Comparison of ENCODE assay signal across 21 cellular contexts in the genomic region with DNA sequence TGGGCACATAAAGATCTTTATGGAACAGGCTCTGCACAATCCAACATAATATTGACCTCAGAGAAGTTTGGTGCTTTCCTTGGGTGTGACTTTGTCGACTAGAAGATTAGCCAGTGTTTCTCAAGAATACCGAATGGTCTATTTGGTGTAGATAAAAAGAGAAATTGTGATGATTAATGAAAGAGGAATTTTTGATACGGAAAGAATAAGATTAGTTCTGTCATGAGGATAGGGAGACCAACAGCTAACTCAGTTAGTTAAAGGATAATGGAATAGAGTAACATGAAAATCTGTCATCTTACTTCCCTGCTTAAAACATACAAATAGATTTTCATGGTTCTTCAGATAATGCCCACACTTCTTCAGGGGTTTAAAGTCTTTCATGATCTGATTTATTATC. TPM values are rescaled to one million over a fixed set of nuclear protein-coding genes. Genes with fewer than 3 reads are reported as not detected.
DNase-seq lines count a peak whose midpoint lies in the region; ATAC-seq and TF ChIP-seq lines count a peak whose summit lies in the region.
"Had no signal": no experiment of that assay in that cellular context is flagged by ENCODE, and none has a peak within 500 bp of the region (broad histone marks: within the 10 kb centered on the region; RNA-seq: fewer than 3 reads in every experiment).

No MANE protein-coding gene starts in this region.

- TF ChIP-seq RAD21 in SK-N-SH (IDR thresholded peaks at IDR 0.05; ENCODE audit: low read length), result no peak

- TF ChIP-seq EP300 in SK-N-SH (IDR thresholded peaks at IDR 0.05; ENCODE audit: borderline replicate concordance in 1 of 2, low read depth in 1 of 2, low read length in 1 of 2), result no peak

- H3K4me1 Mint-ChIP-seq in nephron (peaks cover 15% of the 10 kb centered on the region), progenitor cell of endocrine pancreas (ENCODE audit: low read depth) (no peaks in the 10 kb centered on the region)
- H3K4me1 Mint-ChIP-seq: CD14-positive monocyte; CD8-positive, alpha-beta memory T cell had no signal

- H3K27me3 Mint-ChIP-seq in nephron (ENCODE audit: low read depth) (no peaks in the 10 kb centered on the region), progenitor cell of endocrine pancreas (peaks cover 3% of the 10 kb centered on the region)

- H3K27ac ChIP-seq in SK-N-SH (ENCODE audit: low read depth in 2 of 2, low read length in 1 of 2), result no peak overlapping the region
- H3K27ac ChIP-seq: 22Rv1; BLaER1 treated with 17β-estradiol and CSF1 and Interleukin-3, amounts not matched to agents 10 nM and 100 nM had no signal

- H3K4me2 ChIP-seq in SK-N-SH, result no peak overlapping the region
- H3K4me2 ChIP-seq: BLaER1 treated with 17β-estradiol and CSF1 and Interleukin-3, amounts not matched to agents 10 nM and 100 nM had no signal

- no peak overlapping the region for H2AFZ ChIP-seq in SK-N-SH (ENCODE audit: low read depth)

- ATAC-seq in SK-N-SH treated with all-trans-retinoic acid at 6 μM for 48 hours (no peak), HG03521 (IDR thresholded peaks at IDR 0.05; ENCODE audit: unreplicated experiment) (no peak)
- ATAC-seq: GM12878 had no signal

- no peaks in the 10 kb centered on the region for H4K20me1 ChIP-seq in SK-N-SH (ENCODE audit: insufficient read depth)
- H4K20me1 ChIP-seq: BLaER1 treated with 17β-estradiol and CSF1 and Interleukin-3, amounts not matched to agents 10 nM and 100 nM had no signal

- no peaks in the 10 kb centered on the region for H3K79me2 ChIP-seq in SK-N-SH (ENCODE audit: insufficient read depth)

- H3K4me3 Mint-ChIP-seq in nephron (no peak overlapping the region), progenitor cell of endocrine pancreas (ENCODE audit: low read depth) (no peak overlapping the region)
- H3K4me3 Mint-ChIP-seq: CD14-positive monocyte; CD4-positive, alpha-beta T cell; CD8-positive, alpha-beta memory T cell; HFFc6 had no signal

- no peaks in the 10 kb centered on the region for H3K9me3 Mint-ChIP-seq in nephron
- no peaks in the 10 kb centered on the region for H3K9me3 Mint-ChIP-seq in progenitor cell of endocrine pancreas (ENCODE audit: low read depth)
- H3K9me3 Mint-ChIP-seq: CD4-positive, alpha-beta T cell; HFFc6 had no signal

- H3K27me3 ChIP-seq in SK-N-SH (ENCODE audit: insufficient read depth), result no peaks in the 10 kb centered on the region
- H3K27me3 ChIP-seq: BE2C; BLaER1 treated with 17β-estradiol and CSF1 and Interleukin-3, amounts not matched to agents 10 nM and 100 nM had no signal

- no peaks in the 10 kb centered on the region for H3K9me3 ChIP-seq in SK-N-SH
- H3K9me3 ChIP-seq: BE2C; BLaER1 treated with 17β-estradiol and CSF1 and Interleukin-3, amounts not matched to agents 10 nM and 100 nM; HAP-1 had no signal

- H3K36me3 ChIP-seq in SK-N-SH (replicated peaks in 1 of 2; ENCODE audit: control insufficient read depth in 1 of 2, insufficient read depth in 2 of 2, low read length in 1 of 2), result no peaks in the 10 kb centered on the region
- H3K36me3 ChIP-seq: BE2C; BLaER1 treated with 17β-estradiol and CSF1 and Interleukin-3, amounts not matched to agents 10 nM and 100 nM; HAP-1 had no signal

- CTCF ChIA-PET in SK-N-SH (lab: Yijun Ruan, JAX), result no interaction called here

- no peaks in the 10 kb centered on the region for H3F3A ChIP-seq in SK-N-SH (replicated peaks; ENCODE audit: insufficient read depth)

- DNase-seq in SK-N-SH (no peak), NCI-H226 (peak; percentile 64), progenitor cell of endocrine pancreas (ENCODE audit: low spot score, unreplicated experiment) (no peak)
- DNase-seq: AML-193; BE2C; CD4-positive, alpha-beta T cell; CD8-positive, alpha-beta memory T cell; DMS 273 treated with DMSO at 0.1 percent for 48 hours; DMS79; EL; GDM1; GOT3; HFFc6 had no signal

- no peaks in the 10 kb centered on the region for H3K4me1 ChIP-seq in SK-N-SH (ENCODE audit: control insufficient read depth in 1 of 2, insufficient read depth in 2 of 2, low read depth in 1 of 2, low read length in 1 of 2)
- H3K4me1 ChIP-seq: BE2C; BLaER1 treated with 17β-estradiol and CSF1 and Interleukin-3, amounts not matched to agents 10 nM and 100 nM; HAP-1 had no signal

- TF ChIP-seq CTCF in SK-N-SH (IDR thresholded peaks at IDR 0.05), result no peak
- no peak for TF ChIP-seq CTCF in nephron (IDR thresholded peaks at IDR 0.05; ENCODE audit: unreplicated experiment in 3 of 3)
- TF ChIP-seq CTCF in progenitor cell of endocrine pancreas (IDR thresholded peaks at IDR 0.05; ENCODE audit: unreplicated experiment), result no peak

- 41% methylated on average over 3 of the region's 3 CpGs for WGBS in SK-N-SH (ENCODE audit: low lambda C conversion rate)

- no peak overlapping the region for H3K9ac ChIP-seq in SK-N-SH
- H3K9ac ChIP-seq: BLaER1 treated with 17β-estradiol and CSF1 and Interleukin-3, amounts not matched to agents 10 nM and 100 nM had no signal

- no peak overlapping the region for H3K4me3 ChIP-seq in SK-N-SH (ENCODE audit: low read depth in 2 of 2, low read length in 1 of 2)
- H3K4me3 ChIP-seq: BLaER1 treated with 17β-estradiol and CSF1 and Interleukin-3, amounts not matched to agents 10 nM and 100 nM; GM12878; HAP-1 had no signal

- no peaks in the 10 kb centered on the region for H3K9me2 ChIP-seq in SK-N-SH

- peaks cover 12% of the 10 kb centered on the region for H3K36me3 Mint-ChIP-seq in nephron (ENCODE audit: low read depth)
- H3K36me3 Mint-ChIP-seq in progenitor cell of endocrine pancreas (ENCODE audit: insufficient read depth), result no peaks in the 10 kb centered on the region
- H3K36me3 Mint-ChIP-seq: CD14-positive monocyte; CD8-positive, alpha-beta memory T cell had no signal

- POLR2A ChIA-PET in SK-N-SH (lab: Yijun Ruan, JAX), result no interaction called here

- peak overlapping the region in 2 of 3 experiments; percentile 47 to 63 for H3K27ac Mint-ChIP-seq in nephron
- H3K27ac Mint-ChIP-seq in progenitor cell of endocrine pancreas, result no peak overlapping the region
- H3K27ac Mint-ChIP-seq: CD14-positive monocyte; CD4-positive, alpha-beta T cell; CD8-positive, alpha-beta memory T cell; HFFc6 had no signal

TF ChIP-seq in SK-N-SH treated with all-trans-retinoic acid at 6 μM for 48 hours, 23 proteins besides CTCF, POLR2A, EP300 and RAD21:
- TF ChIP-seq ISL1 (CRISPR knock-in tag; IDR thresholded peaks at IDR 0.05) (peak; percentile 69), ZFP30 (CRISPR knock-in tag; IDR thresholded peaks at IDR 0.05) (no peak)

TF ChIP-seq in SK-N-SH, 30 proteins besides CTCF, POLR2A, EP300 and RAD21 (continues in another document):
- TF ChIP-seq ELF1 (IDR thresholded peaks at IDR 0.05), result no peak
- no peak for TF ChIP-seq FOXJ3 (CRISPR knock-in tag; IDR thresholded peaks at IDR 0.05)
- no peak for TF ChIP-seq MEF2A (IDR thresholded peaks at IDR 0.05; ENCODE audit: borderline replicate concordance, low read depth)
- TF ChIP-seq GABPA (IDR thresholded peaks at IDR 0.05; ENCODE audit: low read depth), result no peak
- TF ChIP-seq MXI1 (IDR thresholded peaks at IDR 0.05; ENCODE audit: low read depth, low read length), result no peak
- no peak for TF ChIP-seq JUND (IDR thresholded peaks at IDR 0.05)
- no peak for TF ChIP-seq PBX3 (IDR thresholded peaks at IDR 0.05)
- TF ChIP-seq, protein P1, sequence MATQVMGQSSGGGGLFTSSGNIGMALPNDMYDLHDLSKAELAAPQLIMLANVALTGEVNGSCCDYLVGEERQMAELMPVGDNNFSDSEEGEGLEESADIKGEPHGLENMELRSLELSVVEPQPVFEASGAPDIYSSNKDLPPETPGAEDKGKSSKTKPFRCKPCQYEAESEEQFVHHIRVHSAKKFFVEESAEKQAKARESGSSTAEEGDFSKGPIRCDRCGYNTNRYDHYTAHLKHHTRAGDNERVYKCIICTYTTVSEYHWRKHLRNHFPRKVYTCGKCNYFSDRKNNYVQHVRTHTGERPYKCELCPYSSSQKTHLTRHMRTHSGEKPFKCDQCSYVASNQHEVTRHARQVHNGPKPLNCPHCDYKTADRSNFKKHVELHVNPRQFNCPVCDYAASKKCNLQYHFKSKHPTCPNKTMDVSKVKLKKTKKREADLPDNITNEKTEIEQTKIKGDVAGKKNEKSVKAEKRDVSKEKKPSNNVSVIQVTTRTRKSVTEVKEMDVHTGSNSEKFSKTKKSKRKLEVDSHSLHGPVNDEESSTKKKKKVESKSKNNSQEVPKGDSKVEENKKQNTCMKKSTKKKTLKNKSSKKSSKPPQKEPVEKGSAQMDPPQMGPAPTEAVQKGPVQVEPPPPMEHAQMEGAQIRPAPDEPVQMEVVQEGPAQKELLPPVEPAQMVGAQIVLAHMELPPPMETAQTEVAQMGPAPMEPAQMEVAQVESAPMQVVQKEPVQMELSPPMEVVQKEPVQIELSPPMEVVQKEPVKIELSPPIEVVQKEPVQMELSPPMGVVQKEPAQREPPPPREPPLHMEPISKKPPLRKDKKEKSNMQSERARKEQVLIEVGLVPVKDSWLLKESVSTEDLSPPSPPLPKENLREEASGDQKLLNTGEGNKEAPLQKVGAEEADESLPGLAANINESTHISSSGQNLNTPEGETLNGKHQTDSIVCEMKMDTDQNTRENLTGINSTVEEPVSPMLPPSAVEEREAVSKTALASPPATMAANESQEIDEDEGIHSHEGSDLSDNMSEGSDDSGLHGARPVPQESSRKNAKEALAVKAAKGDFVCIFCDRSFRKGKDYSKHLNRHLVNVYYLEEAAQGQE (IDR thresholded peaks at IDR 0.05; ENCODE audit: low read depth, low read length), result no peak
- TF ChIP-seq, protein P2, sequence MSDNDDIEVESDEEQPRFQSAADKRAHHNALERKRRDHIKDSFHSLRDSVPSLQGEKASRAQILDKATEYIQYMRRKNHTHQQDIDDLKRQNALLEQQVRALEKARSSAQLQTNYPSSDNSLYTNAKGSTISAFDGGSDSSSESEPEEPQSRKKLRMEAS (IDR thresholded peaks at IDR 0.05; ENCODE audit: low read depth), result no peak
- TF ChIP-seq, protein P3, sequence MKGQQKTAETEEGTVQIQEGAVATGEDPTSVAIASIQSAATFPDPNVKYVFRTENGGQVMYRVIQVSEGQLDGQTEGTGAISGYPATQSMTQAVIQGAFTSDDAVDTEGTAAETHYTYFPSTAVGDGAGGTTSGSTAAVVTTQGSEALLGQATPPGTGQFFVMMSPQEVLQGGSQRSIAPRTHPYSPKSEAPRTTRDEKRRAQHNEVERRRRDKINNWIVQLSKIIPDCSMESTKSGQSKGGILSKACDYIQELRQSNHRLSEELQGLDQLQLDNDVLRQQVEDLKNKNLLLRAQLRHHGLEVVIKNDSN (IDR thresholded peaks at IDR 0.05; ENCODE audit: borderline replicate concordance, low read depth), result no peak

RNA-seq across cellular contexts. Expression of gene PTPRO, which starts 24.2 kb away (rescaled TPM):
- polyA plus RNA-seq in SK-N-SH (2012; rRNA removed), result 1.4 and 1.9 TPM in 2 replicates
- polyA plus RNA-seq in SK-N-SH (2012; cell fraction: cytosol; rRNA removed), result 1.3 and 1.4 TPM in 2 replicates
- 1.1 and 1.4 TPM in 2 replicates for polyA plus RNA-seq in SK-N-SH (2012; cell fraction: nucleus; rRNA removed)
- 0.24 and 0.69 TPM in 2 replicates for total RNA-seq in progenitor cell of endocrine pancreas
